34 cellular contexts compared by ENCODE assay signal in genomic region chr15:39658740-39659139, GRCh38.
"Had no signal": no experiment of that assay in that cellular context is flagged by ENCODE, and none has a peak within 500 bp of the region (broad histone marks: within the 10 kb centered on the region; RNA-seq: fewer than 3 reads in every experiment).

No MANE protein-coding gene starts in this region.

- H3K9me3 ChIP-seq: adrenal gland, ascending aorta, body of pancreas, breast epithelium had no signal

- DNase-seq: activated effector memory CD4-positive, alpha-beta T cell treated with anti-CD3 and anti-CD28 coated beads, Interleukin-2, amount 50 U/mL, for 16 hours; activated effector memory CD4-positive, alpha-beta T cell treated with Interleukin-2 at 50 U/mL for 16 hours; activated gamma-delta T cell; activated gamma-delta T cell treated with Interleukin-2 at 50 U/mL for 16 hours; activated naive CD4-positive, alpha-beta T cell; activated naive CD4-positive, alpha-beta T cell treated with anti-CD3 and anti-CD28 coated beads for 36 hours; activated naive CD4-positive, alpha-beta T cell treated with anti-CD3 and anti-CD28 coated beads, Interleukin-2, amount 10 ng/mL, durations not matched to agents 7 days and 5 days; activated naive CD4-positive, alpha-beta T cell treated with anti-CD3 and anti-CD28 coated beads, Interleukin-2, amount 50 U/mL, for 16 hours; activated naive CD4-positive, alpha-beta T cell treated with Interleukin-2 at 50 U/mL for 16 hours; activated naive CD8-positive, alpha-beta T cell treated with anti-CD3 and anti-CD28 coated beads for 36 hours; activated naive CD8-positive, alpha-beta T cell treated with anti-CD3 and anti-CD28 coated beads, Interleukin-2, amount 10 ng/mL, durations not matched to agents 7 days and 5 days; activated naive CD8-positive, alpha-beta T cell treated with anti-CD3 and anti-CD28 coated beads, Interleukin-2, amount 50 U/mL, for 24 hours; activated T-cell treated with anti-CD3 and anti-CD28 coated beads, Interleukin-2, amount 50 U/mL, for 1 hour; activated T-cell treated with anti-CD3 and anti-CD28 coated beads, Interleukin-2, amount 50 U/mL, for 24 hours; activated T-cell treated with anti-CD3 and anti-CD28 coated beads, Interleukin-2, amount 50 U/mL, for 4 hours; activated T-cell treated with anti-CD3 and anti-CD28 coated beads, Interleukin-2, amount 50 U/mL, for 48 hours; activated T-cell treated with anti-CD3 and anti-CD28 coated beads, Interleukin-2, amount 50 U/mL, for 72 hours; adrenal gland; amniotic stem cell; amygdala; anterior cingulate cortex; aorta; body of pancreas; brain microvascular endothelial cell; caudate nucleus; central memory CD4-positive, alpha-beta T cell; cerebellar nuclear complex had no signal

- H3K4me1 ChIP-seq: adrenal gland, ascending aorta, body of pancreas, breast epithelium had no signal

- FAIRE-seq: astrocyte, bronchial epithelial cell had no signal

- H3K36me3 ChIP-seq: adrenal gland, ascending aorta, brain microvascular endothelial cell, breast epithelium, cardiac muscle cell had no signal

- H3K4me3 ChIP-seq: adrenal gland, ascending aorta, body of pancreas, breast epithelium, cardiac muscle cell had no signal

- H3K27me3 ChIP-seq: adrenal gland, ascending aorta, body of pancreas, brain microvascular endothelial cell, breast epithelium, cardiac muscle cell had no signal

- ATAC-seq: activated naive CD4-positive, alpha-beta T cell treated with anti-CD3 and anti-CD28 coated beads, Interleukin-2, amount 50 U/mL, for 72 hours; activated naive CD8-positive, alpha-beta T cell treated with anti-CD3 and anti-CD28 coated beads, Interleukin-2, amount 50 U/mL, for 24 hours; activated T-cell treated with anti-CD3 and anti-CD28 coated beads, Interleukin-2, amount 50 U/mL, for 4 hours; activated T-cell treated with anti-CD3 and anti-CD28 coated beads, Interleukin-2, amount 50 U/mL, for 72 hours; activated T-helper 17 cell treated with anti-CD3 and anti-CD28 coated beads, Interleukin-2, amount 50 U/mL, for 72 hours; body of pancreas had no signal

- H3K27ac ChIP-seq: adrenal gland, ascending aorta, body of pancreas, brain microvascular endothelial cell, breast epithelium, cardiac muscle cell had no signal
